Comparison of ENCODE assay signal across 12 cellular contexts in genomic region chr9:16726023-16726422, GRCh38.
DNase-seq lines count a peak whose midpoint lies in the region; ATAC-seq and TF ChIP-seq lines count a peak whose summit lies in the region.
"Had no signal": no experiment of that assay in that cellular context is flagged by ENCODE, and none has a peak within 500 bp of the region (broad histone marks: within the 10 kb centered on the region; RNA-seq: fewer than 3 reads in every experiment).

No MANE protein-coding gene starts in this region.

- TF ChIP-seq CTCF in epithelial cell of esophagus (IDR thresholded peaks at IDR 0.05; ENCODE audit: insufficient read depth, low read depth, low read length, missing control alignments) (no peak), osteocyte (IDR thresholded peaks at IDR 0.05) (peak; percentile 61)

- no peaks in the 10 kb centered on the region for H3K27me3 Mint-ChIP-seq in osteocyte (ENCODE audit: unreplicated experiment)

- peak overlapping the region; percentile 93 for H3K4me3 Mint-ChIP-seq in osteocyte (ENCODE audit: unreplicated experiment)
- H3K4me3 Mint-ChIP-seq: stimulated activated naive CD8-positive, alpha-beta T cell treated with anti-CD3 and anti-CD28 coated beads, Interleukin-15, Interleukin-2, amounts not matched to agents 100 ng/mL and 50 ng/mL, for 24 hours had no signal

- H3K27ac Mint-ChIP-seq in osteocyte (ENCODE audit: unreplicated experiment): peak overlapping the region; percentile 96
- H3K27ac Mint-ChIP-seq: stimulated activated naive CD8-positive, alpha-beta T cell treated with anti-CD3 and anti-CD28 coated beads, Interleukin-15, Interleukin-2, amounts not matched to agents 100 ng/mL and 50 ng/mL, for 24 hours had no signal

- H3K36me3 Mint-ChIP-seq in osteocyte (ENCODE audit: unreplicated experiment): no peaks in the 10 kb centered on the region
- H3K36me3 Mint-ChIP-seq: naive B cell had no signal

- H3K4me3 ChIP-seq in epithelial cell of esophagus (ENCODE audit: low read length): no peak overlapping the region

- H3K9me3 Mint-ChIP-seq in osteocyte (ENCODE audit: unreplicated experiment): no peaks in the 10 kb centered on the region
- H3K9me3 Mint-ChIP-seq: naive B cell; stimulated activated naive CD8-positive, alpha-beta T cell treated with anti-CD3 and anti-CD28 coated beads, Interleukin-15, Interleukin-2, amounts not matched to agents 100 ng/mL and 50 ng/mL, for 24 hours had no signal

- ATAC-seq in HG03565 (IDR thresholded peaks at IDR 0.05; ENCODE audit: unreplicated experiment): no peak
- ATAC-seq in HG03045 (IDR thresholded peaks at IDR 0.05; ENCODE audit: unreplicated experiment): no peak
- ATAC-seq in stimulated activated naive CD8-positive, alpha-beta T cell treated with anti-CD3 and anti-CD28 coated beads, Interleukin-15, Interleukin-2, amounts not matched to agents 100 U/mL and 50 U/mL, for 24 hours: no peak

- H3K4me1 Mint-ChIP-seq in osteocyte (ENCODE audit: unreplicated experiment): peaks cover 64% of the 10 kb centered on the region
- H3K4me1 Mint-ChIP-seq: naive B cell had no signal

- DNase-seq in COR-L47 (lab: John Stamatoyannopoulos, UW) (peak; percentile 3), NCI-H446 (lab: John Stamatoyannopoulos, UW) (peak; percentile 42 to 67), epithelial cell of esophagus (ENCODE audit: low read depth) (peak; percentile 15), osteocyte (ENCODE audit: extremely low spot score, unreplicated experiment) (no peak)
- DNase-seq in activated CD4-positive, alpha-beta T cell treated with anti-CD3 and anti-CD28 coated beads, Interleukin-2, amount 50 U/mL, for 1 hour: no peak
- DNase-seq in stimulated activated naive CD8-positive, alpha-beta T cell treated with anti-CD3 and anti-CD28 coated beads, Interleukin-15, Interleukin-2, amounts not matched to agents 100 U/mL and 50 U/mL, for 24 hours: no peak
- DNase-seq: GOT3, Kasumi-1, naive B cell had no signal

Comparison
In these comparisons a context has a peak if more than half of its experiments do, and no peak if none do; other contexts are left out.
1. DNase-seq: peak in COR-L47 (single experiment), NCI-H446 (2 of 2) and epithelial cell of esophagus (single experiment); none in osteocyte (single experiment), activated CD4-positive, alpha-beta T cell treated with anti-CD3 and anti-CD28 coated beads, Interleukin-2, amount 50 U/mL, for 1 hour (single experiment) and stimulated activated naive CD8-positive, alpha-beta T cell treated with anti-CD3 and anti-CD28 coated beads, Interleukin-15, Interleukin-2, amounts not matched to agents 100 U/mL and 50 U/mL, for 24 hours (single experiment).